8 cellular contexts compared by ENCODE assay signal in genomic region chr12:104801427-104801826, GRCh38.
"Had no signal": no experiment of that assay in that cellular context is flagged by ENCODE, and none has a peak within 500 bp of the region (broad histone marks: within the 10 kb centered on the region; RNA-seq: fewer than 3 reads in every experiment).

No MANE protein-coding gene starts in this region.

- H3K4me3 ChIP-seq: GM23248 had no signal

- H2AFZ ChIP-seq: GM23248 had no signal

- DNase-seq: GOT3, H9, HCEC 1CT, IMR-90, KBM-7 had no signal

- H3K27ac ChIP-seq: GM23248, HL-60, KMS-11 had no signal

- H3K4me2 ChIP-seq: KMS-11 had no signal

- H3K9ac ChIP-seq: GM23248, KMS-11 had no signal
